25 cellular contexts compared by ENCODE assay signal in the genomic region with DNA sequence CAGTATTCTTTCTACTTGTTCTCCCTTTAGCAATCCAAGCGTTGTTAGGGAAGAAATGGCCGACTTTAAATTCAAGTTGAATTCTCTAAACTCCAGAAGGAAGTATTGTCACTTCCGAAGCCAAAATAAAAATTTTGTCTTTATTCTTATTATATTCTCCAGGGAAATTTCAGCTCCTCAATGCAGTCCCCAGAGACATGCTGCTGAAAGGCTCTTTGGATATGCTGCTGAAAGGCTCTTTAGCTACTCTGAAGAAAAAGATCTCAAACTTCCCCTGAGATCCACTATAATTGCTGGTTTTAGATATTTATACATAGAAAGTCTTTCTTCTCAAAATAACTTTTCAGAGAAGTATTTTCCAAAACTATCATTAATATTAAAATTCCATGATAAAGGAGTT.
DNase-seq lines count a peak whose midpoint lies in the region; ATAC-seq and TF ChIP-seq lines count a peak whose summit lies in the region.
"Had no signal": no experiment of that assay in that cellular context is flagged by ENCODE, and none has a peak within 500 bp of the region (broad histone marks: within the 10 kb centered on the region; RNA-seq: fewer than 3 reads in every experiment).

No MANE protein-coding gene starts in this region.

- intact Hi-C loops in CD8-positive, alpha-beta T cell (cut with DNase I, micrococcal nuclease): no loop called here
- intact Hi-C loops in naive thymus-derived CD4-positive, alpha-beta T cell (cut with micrococcal nuclease): loop anchor here (2.0 to 5.0 kb wide), 2 partner anchors 15 to 178 kb away; no protein-coding TSS in a partner anchor

- peaks cover 19% of the 10 kb centered on the region for H3K4me1 ChIP-seq in CD8-positive, alpha-beta T cell (ENCODE audit: insufficient read depth, low read length)
- peaks cover 0 to 20% of the 10 kb centered on the region in 2 donors for H3K4me1 ChIP-seq in naive thymus-derived CD4-positive, alpha-beta T cell (ENCODE audit: control insufficient read depth in 2 of 2, insufficient read depth in 2 of 2, low read length in 2 of 2)
- H3K4me1 ChIP-seq in BE2C (no peaks in the 10 kb centered on the region), SJCRH30 (no peaks in the 10 kb centered on the region)
- H3K4me1 ChIP-seq: A549, foreskin keratinocyte, right lobe of liver, suprapubic skin, uterus had no signal

- H3K4me3 Mint-ChIP-seq in T-helper 2 cell treated with Interferon-gamma antibody and Interleukin-4, amounts not matched to agents 5 μg/mL and 100 μg/mL, for 36 hours: peak overlapping the region; percentile 28
- H3K4me3 Mint-ChIP-seq in CD8-positive, alpha-beta T cell: peak overlapping the region; percentile 44
- H3K4me3 Mint-ChIP-seq in naive thymus-derived CD4-positive, alpha-beta T cell: peak overlapping the region in 7 of 10 donors; percentile 27 to 68 (median 56)
- H3K4me3 Mint-ChIP-seq: activated naive CD4-positive, alpha-beta T cell treated with anti-CD3 and anti-CD28 coated beads, Interleukin-2, amount 10 ng/mL, durations not matched to agents 7 days and 5 days; activated T-cell treated with anti-CD3 and anti-CD28 coated beads, Interleukin-2, amount 50 U/mL, for 24 hours had no signal

- H3K27ac Mint-ChIP-seq in T-helper 2 cell treated with Interferon-gamma antibody and Interleukin-4, amounts not matched to agents 5 μg/mL and 100 μg/mL, for 36 hours: no peak overlapping the region
- no peak overlapping the region for H3K27ac Mint-ChIP-seq in CD8-positive, alpha-beta T cell
- peak overlapping the region in 1 of 9 donors; percentile 46 for H3K27ac Mint-ChIP-seq in naive thymus-derived CD4-positive, alpha-beta T cell
- H3K27ac Mint-ChIP-seq: activated naive CD4-positive, alpha-beta T cell treated with anti-CD3 and anti-CD28 coated beads, Interleukin-2, amount 10 ng/mL, durations not matched to agents 7 days and 5 days; activated T-cell treated with anti-CD3 and anti-CD28 coated beads, Interleukin-2, amount 50 U/mL, for 24 hours had no signal

- no peak for DNase-seq in T-helper 2 cell treated with Interferon-gamma antibody and Interleukin-4, amounts not matched to agents 5 μg/mL and 100 μg/mL, for 36 hours (ENCODE audit: low spot score)
- DNase-seq in T-helper 2 cell (no peak), OCI-M1 (lab: John Stamatoyannopoulos, UW) (peak; percentile 73), dermis blood vessel endothelial cell (no peak), BE2C (no peak), SJCRH30 (no peak)
- DNase-seq in CD8-positive, alpha-beta T cell: no peak
- DNase-seq in naive thymus-derived CD4-positive, alpha-beta T cell: no peak
- DNase-seq: activated CD4-positive, alpha-beta T cell treated with anti-CD3 and anti-CD28 coated beads, Interleukin-2, amount 50 U/mL, for 1 hour; activated naive CD4-positive, alpha-beta T cell treated with anti-CD3 and anti-CD28 coated beads, Interleukin-2, amount 10 ng/mL, durations not matched to agents 7 days and 5 days; activated T-cell treated with anti-CD3 and anti-CD28 coated beads, Interleukin-2, amount 50 U/mL, for 24 hours; cerebellar nuclear complex; erythroblast; foreskin keratinocyte; H7; lower lobe of right lung; NCI-H1092 treated with DMSO at 0.1 percent for 48 hours; NCI-H2081; NCI-H510A treated with DMSO at 0.1 percent for 48 hours; right lobe of liver; uterus had no signal

- no peak for TF ChIP-seq CTCF in CD8-positive, alpha-beta T cell (IDR thresholded peaks at IDR 0.05)
- TF ChIP-seq CTCF in BE2C (IDR thresholded peaks at IDR 0.05; ENCODE audit: low read depth, low read length): no peak

- no peak overlapping the region for H3K27ac ChIP-seq in CD8-positive, alpha-beta T cell (ENCODE audit: low read depth, low read length)
- H3K27ac ChIP-seq in naive thymus-derived CD4-positive, alpha-beta T cell (ENCODE audit: low read depth, low read length): no peak overlapping the region
- H3K27ac ChIP-seq in SJCRH30: no peak overlapping the region
- H3K27ac ChIP-seq: A549, foreskin keratinocyte, hepatocyte, lower lobe of right lung, right lobe of liver, RWPE1, suprapubic skin, uterus had no signal

- CTCF ChIA-PET in CD8-positive, alpha-beta T cell (lab: Charles Lee): interaction anchor here (2.0 kb wide), 1 partner anchor 133 kb away, joined by 7 read pairs; the partner anchor contains the start of gene EMB
- CTCF ChIA-PET in naive thymus-derived CD4-positive, alpha-beta T cell (lab: Charles Lee): no interaction called here

- H3K4me3 ChIP-seq in CD8-positive, alpha-beta T cell (ENCODE audit: low read depth, low read length): no peak overlapping the region
- H3K4me3 ChIP-seq in naive thymus-derived CD4-positive, alpha-beta T cell (ENCODE audit: low read length): peak overlapping the region; percentile 9
- H3K4me3 ChIP-seq in BE2C (ENCODE audit: low read depth, low read length): no peak overlapping the region
- H3K4me3 ChIP-seq in SJCRH30: no peak overlapping the region
- H3K4me3 ChIP-seq: A549, hepatocyte, lower lobe of right lung, right lobe of liver, suprapubic skin, uterus had no signal

- H3K27me3 Mint-ChIP-seq in T-helper 2 cell treated with Interferon-gamma antibody and Interleukin-4, amounts not matched to agents 5 μg/mL and 100 μg/mL, for 36 hours (ENCODE audit: low read depth): no peaks in the 10 kb centered on the region
- no peaks in the 10 kb centered on the region for H3K27me3 Mint-ChIP-seq in CD8-positive, alpha-beta T cell (ENCODE audit: low read depth)
- peaks cover 0 to 5% (median 0%) of the 10 kb centered on the region in 5 donors for H3K27me3 Mint-ChIP-seq in naive thymus-derived CD4-positive, alpha-beta T cell
- H3K27me3 Mint-ChIP-seq: activated T-cell treated with anti-CD3 and anti-CD28 coated beads, Interleukin-2, amount 50 U/mL, for 24 hours had no signal

- H3K4me1 Mint-ChIP-seq in T-helper 2 cell treated with Interferon-gamma antibody and Interleukin-4, amounts not matched to agents 5 μg/mL and 100 μg/mL, for 36 hours (ENCODE audit: low read depth): peaks cover 11% of the 10 kb centered on the region
- H3K4me1 Mint-ChIP-seq in CD8-positive, alpha-beta T cell (ENCODE audit: low read depth): peaks cover 37% of the 10 kb centered on the region
- H3K4me1 Mint-ChIP-seq in naive thymus-derived CD4-positive, alpha-beta T cell: peaks cover 12 to 42% (median 22%) of the 10 kb centered on the region in 7 donors

- no peak for ATAC-seq in CD8-positive, alpha-beta T cell
- ATAC-seq in naive thymus-derived CD4-positive, alpha-beta T cell: no peak
- ATAC-seq: A549, foreskin keratinocyte, lower lobe of right lung, right lobe of liver had no signal

- no peaks in the 10 kb centered on the region for H3K9me3 ChIP-seq in CD8-positive, alpha-beta T cell (ENCODE audit: low read length)
- H3K9me3 ChIP-seq in naive thymus-derived CD4-positive, alpha-beta T cell (ENCODE audit: control insufficient read depth in 2 of 3, low read length in 3 of 3): no peaks in the 10 kb centered on the region
- H3K9me3 ChIP-seq in BE2C (no peaks in the 10 kb centered on the region), SJCRH30 (replicated peaks) (no peaks in the 10 kb centered on the region)
- H3K9me3 ChIP-seq: A549, lower lobe of right lung, right lobe of liver, suprapubic skin, uterus had no signal

- H3K27me3 ChIP-seq in CD8-positive, alpha-beta T cell (ENCODE audit: insufficient read depth, low read length): no peaks in the 10 kb centered on the region
- H3K27me3 ChIP-seq in naive thymus-derived CD4-positive, alpha-beta T cell (ENCODE audit: control insufficient read depth in 2 of 2, insufficient read depth in 2 of 2, low read length in 2 of 2): no peaks in the 10 kb centered on the region
- no peaks in the 10 kb centered on the region for H3K27me3 ChIP-seq in BE2C
- H3K27me3 ChIP-seq in SJCRH30: no peaks in the 10 kb centered on the region
- H3K27me3 ChIP-seq: foreskin keratinocyte, hepatocyte, suprapubic skin, uterus had no signal

- POLR2A ChIA-PET in CD8-positive, alpha-beta T cell (lab: Charles Lee): interaction anchor here (1.0 to 1.1 kb wide), 2 partner anchors 11 to 13 kb away, joined by 4 to 6 read pairs; no protein-coding TSS in a partner anchor
- POLR2A ChIA-PET in naive thymus-derived CD4-positive, alpha-beta T cell (lab: Charles Lee): interaction anchor here (0.5 to 1.1 kb wide), 4 partner anchors 10 to 173 kb away, joined by 3 to 4 read pairs (median 3); no protein-coding TSS in a partner anchor

- H3K9me3 Mint-ChIP-seq in T-helper 2 cell treated with Interferon-gamma antibody and Interleukin-4, amounts not matched to agents 5 μg/mL and 100 μg/mL, for 36 hours: peaks cover 30% of the 10 kb centered on the region
- H3K9me3 Mint-ChIP-seq in CD8-positive, alpha-beta T cell: peaks cover 2% of the 10 kb centered on the region
- H3K9me3 Mint-ChIP-seq in naive thymus-derived CD4-positive, alpha-beta T cell: peaks cover 0 to 14% (median 5%) of the 10 kb centered on the region in 11 donors
- H3K9me3 Mint-ChIP-seq: activated T-cell treated with anti-CD3 and anti-CD28 coated beads, Interleukin-2, amount 50 U/mL, for 24 hours had no signal

- no peaks in the 10 kb centered on the region for H3K36me3 ChIP-seq in CD8-positive, alpha-beta T cell (ENCODE audit: insufficient read depth, low read length)
- no peaks in the 10 kb centered on the region for H3K36me3 ChIP-seq in naive thymus-derived CD4-positive, alpha-beta T cell (ENCODE audit: control insufficient read depth in 2 of 3, insufficient read depth in 3 of 3, low read length in 3 of 3)
- H3K36me3 ChIP-seq in BE2C: no peaks in the 10 kb centered on the region
- no peaks in the 10 kb centered on the region for H3K36me3 ChIP-seq in SJCRH30
- H3K36me3 ChIP-seq: lower lobe of right lung, right lobe of liver, suprapubic skin, uterus had no signal

- H3K36me3 Mint-ChIP-seq in T-helper 2 cell treated with Interferon-gamma antibody and Interleukin-4, amounts not matched to agents 5 μg/mL and 100 μg/mL, for 36 hours (ENCODE audit: low read depth): peaks cover 16% of the 10 kb centered on the region
- H3K36me3 Mint-ChIP-seq in CD8-positive, alpha-beta T cell: no peaks in the 10 kb centered on the region
- peaks cover 0 to 22% (median 4%) of the 10 kb centered on the region in 5 donors for H3K36me3 Mint-ChIP-seq in naive thymus-derived CD4-positive, alpha-beta T cell

Comparison
In these comparisons a context has a peak if more than half of its experiments do, and no peak if none do; other contexts are left out.
1. intact Hi-C loops: an anchor here in naive thymus-derived CD4-positive, alpha-beta T cell (2.0 to 5.0 kb wide); none called in CD8-positive, alpha-beta T cell.